3 cellular contexts compared by ENCODE assay signal in genomic region chr15:41932511-41932910, GRCh38.
TF ChIP-seq lines count a peak whose summit lies in the region.

No MANE protein-coding gene starts in this region.

TF ChIP-seq in HCT116, 20 proteins besides CTCF, POLR2A, EP300 and RAD21:
- TF ChIP-seq EZH2phosphoT487 (IDR thresholded peaks at IDR 0.05; ENCODE audit: borderline replicate concordance) (no peak), REST (IDR thresholded peaks at IDR 0.05; ENCODE audit: low read depth) (no peak), CBX3 (IDR thresholded peaks at IDR 0.05; ENCODE audit: low read depth) (no peak), SIN3A (IDR thresholded peaks at IDR 0.05; ENCODE audit: low read depth) (no peak), SP1 (IDR thresholded peaks at IDR 0.05; ENCODE audit: low read depth) (no peak), TCF7L2 (IDR thresholded peaks at IDR 0.05; ENCODE audit: borderline replicate concordance, extremely low read depth, insufficient read depth, insufficient read length) (no peak), ATF3 (IDR thresholded peaks at IDR 0.05) (no peak), FOSL1 (IDR thresholded peaks at IDR 0.05; ENCODE audit: low read depth) (no peak)

TF ChIP-seq in H1, 55 proteins besides CTCF, POLR2A, EP300 and RAD21:
- no peak for TF ChIP-seq JUND (IDR thresholded peaks at IDR 0.05; ENCODE audit: low read length)
- no peak for TF ChIP-seq SUZ12 (IDR thresholded peaks at IDR 0.05; ENCODE audit: low read length)
- TF ChIP-seq CEBPB (IDR thresholded peaks at IDR 0.05; ENCODE audit: low read depth, low read length): no peak
- TF ChIP-seq TBP (IDR thresholded peaks at IDR 0.05; ENCODE audit: low read depth, low read length): no peak
- TF ChIP-seq NRF1 (IDR thresholded peaks at IDR 0.05; ENCODE audit: low read depth, low read length): no peak
- no peak for TF ChIP-seq PHF8 (conservative IDR thresholded peaks at IDR 0.05; ENCODE audit: low read depth, low read length)
- no peak for TF ChIP-seq SIX5 (IDR thresholded peaks at IDR 0.05; ENCODE audit: low read depth, low read length)
- TF ChIP-seq CHD1 (IDR thresholded peaks at IDR 0.05; ENCODE audit: low read depth, low read length): no peak
- no peak for TF ChIP-seq SRF (IDR thresholded peaks at IDR 0.05; ENCODE audit: low read depth, low read length)

TF ChIP-seq in HepG2, 621 proteins besides CTCF, POLR2A, EP300 and RAD21:
- no peak for TF ChIP-seq KDM3A (CRISPR knock-in tag; IDR thresholded peaks at IDR 0.05; ENCODE audit: low read depth)
- no peak for TF ChIP-seq PRDM15 (CRISPR knock-in tag; IDR thresholded peaks at IDR 0.05)
- no peak for TF ChIP-seq ZNF460 (CRISPR knock-in tag; IDR thresholded peaks at IDR 0.05; ENCODE audit: borderline replicate concordance)
- TF ChIP-seq FLYWCH1 (CRISPR knock-in tag; IDR thresholded peaks at IDR 0.05): no peak
- no peak for TF ChIP-seq NFYB (CRISPR knock-in tag; IDR thresholded peaks at IDR 0.05)
- TF ChIP-seq RAD51 (IDR thresholded peaks at IDR 0.05; ENCODE audit: borderline replicate concordance): no peak
